26 cellular contexts compared by ENCODE assay signal in genomic region chrX:14363719-14364118, GRCh38.
"Had no signal": no experiment of that assay in that cellular context is flagged by ENCODE, and none has a peak within 500 bp of the region (broad histone marks: within the 10 kb centered on the region; RNA-seq: fewer than 3 reads in every experiment).

No MANE protein-coding gene starts in this region.

- H3K79me2 ChIP-seq: parathyroid adenoma had no signal

- H3K27me3 Mint-ChIP-seq: activated CD4-positive, alpha-beta T cell treated with anti-CD3 and anti-CD28 coated beads for 36 hours; activated CD8-positive, alpha-beta memory T cell treated with anti-CD3 and anti-CD28 coated beads, Interleukin-2, amount 10 ng/mL, durations not matched to agents 7 days and 5 days had no signal

- H3K36me3 ChIP-seq: cardiac muscle cell, colonic mucosa, heart left ventricle, left lung, sigmoid colon, tibial nerve had no signal

- H3K4me3 ChIP-seq: body of pancreas, cardiac muscle cell, colonic mucosa, heart left ventricle, left lung, psoas muscle, sigmoid colon, tibial nerve had no signal

- H2AFZ ChIP-seq: parathyroid adenoma had no signal

- H3K4me1 ChIP-seq: body of pancreas, colonic mucosa, heart left ventricle, left lung, parathyroid adenoma, psoas muscle, sigmoid colon, tibial nerve had no signal

- H3K27ac ChIP-seq: body of pancreas, cardiac muscle cell, colonic mucosa, heart left ventricle, left lung, parathyroid adenoma, psoas muscle, tibial nerve had no signal

- H3K9me3 ChIP-seq: body of pancreas, colonic mucosa, heart left ventricle, left lung, psoas muscle, sigmoid colon, tibial nerve had no signal

- H3K9ac ChIP-seq: parathyroid adenoma had no signal

- H3K36me3 Mint-ChIP-seq: activated CD8-positive, alpha-beta memory T cell treated with anti-CD3 and anti-CD28 coated beads, Interleukin-2, amount 10 ng/mL, durations not matched to agents 7 days and 5 days; activated naive CD8-positive, alpha-beta T cell had no signal

- H3K27me3 ChIP-seq: body of pancreas, cardiac muscle cell, colonic mucosa, heart left ventricle, left lung, sigmoid colon, tibial nerve had no signal

- H3K9me3 Mint-ChIP-seq: activated T-cell treated with anti-CD3 and anti-CD28 coated beads, Interleukin-2, amount 50 U/mL, for 72 hours had no signal

- H3K4me3 Mint-ChIP-seq: activated CD4-positive, alpha-beta T cell treated with anti-CD3 and anti-CD28 coated beads for 36 hours; activated CD8-positive, alpha-beta memory T cell treated with anti-CD3 and anti-CD28 coated beads, Interleukin-2, amount 10 ng/mL, durations not matched to agents 7 days and 5 days; activated CD8-positive, alpha-beta T cell treated with anti-CD3 and anti-CD28 coated beads, Interleukin-2, amount 10 ng/mL, durations not matched to agents 7 days and 5 days; activated naive CD8-positive, alpha-beta T cell; activated T-cell treated with anti-CD3 and anti-CD28 coated beads, Interleukin-2, amount 50 U/mL, for 72 hours; naive thymus-derived CD8-positive, alpha-beta T cell; neural crest cell had no signal

- ATAC-seq: activated CD4-positive, alpha-beta T cell treated with anti-CD3 and anti-CD28 coated beads for 36 hours; activated CD8-positive, alpha-beta memory T cell treated with anti-CD3 and anti-CD28 coated beads, Interleukin-2, amount 10 ng/mL, durations not matched to agents 7 days and 5 days; activated CD8-positive, alpha-beta T cell treated with anti-CD3 and anti-CD28 coated beads, Interleukin-2, amount 10 ng/mL, durations not matched to agents 7 days and 5 days; activated T-cell treated with anti-CD3 and anti-CD28 coated beads, Interleukin-2, amount 50 U/mL, for 72 hours; body of pancreas; heart left ventricle; left lung; naive thymus-derived CD8-positive, alpha-beta T cell; psoas muscle had no signal

- H3K4me1 Mint-ChIP-seq: activated CD4-positive, alpha-beta T cell treated with anti-CD3 and anti-CD28 coated beads for 36 hours; activated CD8-positive, alpha-beta memory T cell treated with anti-CD3 and anti-CD28 coated beads, Interleukin-2, amount 10 ng/mL, durations not matched to agents 7 days and 5 days; naive thymus-derived CD8-positive, alpha-beta T cell had no signal

- H3K27ac Mint-ChIP-seq: activated CD4-positive, alpha-beta T cell treated with anti-CD3 and anti-CD28 coated beads for 36 hours; activated CD8-positive, alpha-beta memory T cell treated with anti-CD3 and anti-CD28 coated beads, Interleukin-2, amount 10 ng/mL, durations not matched to agents 7 days and 5 days; activated CD8-positive, alpha-beta T cell treated with anti-CD3 and anti-CD28 coated beads, Interleukin-2, amount 10 ng/mL, durations not matched to agents 7 days and 5 days; activated naive CD8-positive, alpha-beta T cell; activated T-cell treated with anti-CD3 and anti-CD28 coated beads, Interleukin-2, amount 50 U/mL, for 72 hours; naive thymus-derived CD8-positive, alpha-beta T cell had no signal

- DNase-seq: activated CD4-positive, alpha-beta T cell treated with anti-CD3 and anti-CD28 coated beads for 36 hours; activated CD4-positive, CD25-positive, alpha-beta regulatory T cell; activated CD8-positive, alpha-beta memory T cell treated with anti-CD3 and anti-CD28 coated beads, Interleukin-2, amount 10 ng/mL, durations not matched to agents 7 days and 5 days; activated CD8-positive, alpha-beta T cell treated with anti-CD3 and anti-CD28 coated beads, Interleukin-2, amount 10 ng/mL, durations not matched to agents 7 days and 5 days; activated naive CD4-positive, alpha-beta T cell; activated T-cell treated with anti-CD3 and anti-CD28 coated beads for 4 hours; activated T-cell treated with anti-CD3 and anti-CD28 coated beads, Interleukin-2, amount 50 U/mL, for 72 hours; anterior cingulate cortex; body of pancreas; cerebellar nuclear complex; colonic mucosa; effector CD8-positive, alpha-beta T cell; heart left ventricle; left lung; naive thymus-derived CD8-positive, alpha-beta T cell; nucleus accumbens; psoas muscle; sigmoid colon; stimulated activated CD4-positive, alpha-beta T cell treated with anti-CD3 and anti-CD28 coated beads, Interleukin-15, amount 100 ng/mL, for 24 hours; stimulated activated CD4-positive, alpha-beta T cell treated with anti-CD3 and anti-CD28 coated beads, Interleukin-2, amount 100 ng/mL, for 24 hours; stimulated activated naive CD4-positive, alpha-beta T cell treated with Interleukin-2 at 50 U/mL for 16 hours had no signal
